In the genomic region with DNA sequence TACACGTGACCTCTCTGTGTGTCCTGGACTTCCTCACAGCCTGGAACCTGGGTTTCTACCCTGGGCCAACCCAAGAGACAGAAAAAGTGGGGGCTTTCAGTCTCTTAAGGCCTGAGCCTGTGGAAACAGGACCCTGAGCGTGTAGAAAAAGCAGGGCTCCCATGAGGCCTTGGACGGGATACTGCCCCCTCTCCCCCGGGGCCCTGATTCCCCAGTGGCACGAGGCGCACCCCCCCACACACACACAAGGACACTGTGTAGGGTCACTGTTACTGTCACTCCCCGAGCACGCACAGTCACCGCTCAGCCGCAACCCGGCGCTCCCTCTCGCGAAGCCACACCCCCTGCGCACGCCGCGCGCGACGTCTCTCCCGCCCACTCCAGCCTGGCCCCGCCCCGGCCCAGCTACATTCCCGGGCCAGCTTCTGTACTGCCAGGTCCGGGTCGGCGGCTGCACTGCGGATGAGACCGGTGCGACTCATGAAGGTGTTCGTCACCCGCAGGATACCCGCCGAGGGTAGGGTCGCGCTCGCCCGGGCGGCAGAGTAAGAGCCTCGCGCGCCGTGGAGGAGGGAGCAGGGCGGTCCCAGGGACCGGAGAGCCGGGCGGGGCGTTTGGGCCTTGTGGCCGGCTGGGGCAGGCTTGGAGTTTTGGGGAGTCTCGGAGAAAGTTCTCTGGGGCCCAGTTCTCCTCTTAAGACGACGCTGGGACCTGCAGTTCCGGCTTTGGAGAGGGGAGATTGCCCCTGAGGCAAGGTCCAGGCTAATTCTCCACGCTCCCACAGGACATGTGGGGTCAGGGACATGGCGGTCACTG, we compare ENCODE assay signal across 8 cellular contexts. TPM values are rescaled to one million over a fixed set of nuclear protein-coding genes. Genes with fewer than 3 reads are reported as not detected.
DNase-seq lines count a peak whose midpoint lies in the region; ATAC-seq and TF ChIP-seq lines count a peak whose summit lies in the region.

A gene (plus strand): TSS at position 408 of the 816 bp plus-strand sequence. CDS start 55 bp downstream, at position 463.

- H3K27ac Mint-ChIP-seq in WTC11, result peak within 1 kb of the TSS; percentile 94

- no peak for TF ChIP-seq CTCF in WTC11 (IDR thresholded peaks at IDR 0.05)
- no peak for TF ChIP-seq CTCF in cardiac fibroblast (IDR thresholded peaks at IDR 0.05; ENCODE audit: low read depth, low read length)

- H3K9me3 Mint-ChIP-seq in WTC11, result no peaks in the 10 kb centered on the region

- H3K4me1 Mint-ChIP-seq in WTC11, result peaks cover 15% of the 10 kb centered on the region

- POLR2A ChIA-PET in WTC11 (lab: Charles Lee), result interaction anchor here (1.1 kb wide), 1 partner anchor 11 kb away, joined by 3 read pairs; no protein-coding TSS in a partner anchor

- peak; percentile 62 for DNase-seq in ACHN
- DNase-seq in NCI-H2196 treated with DMSO at 0.1 percent for 48 hours (lab: John Stamatoyannopoulos, UW; ENCODE audit: unreplicated experiment), result peak; percentile 46
- peak; percentile 78 for DNase-seq in WTC11 (ENCODE audit: low spot score)
- peak; percentile 74 to 75 for DNase-seq in cardiac fibroblast (ENCODE audit: low read depth in 2 of 2)
- DNase-seq in iris pigment epithelial cell (ENCODE audit: low read depth), result peak; percentile 65
- DNase-seq in stimulated activated CD4-positive, alpha-beta T cell treated with anti-CD3 and anti-CD28 coated beads, Interleukin-12 subunit alpha, Interleukin-12 subunit beta, amount 100 ng/mL, for 48 hours (ENCODE audit: low read depth in 2 of 3, low spot score in 1 of 3), result peak; percentile 81 to 90 (median 86)

- no peaks in the 10 kb centered on the region for H3K27me3 Mint-ChIP-seq in WTC11 (ENCODE audit: low read depth)

- peaks cover 17% of the 10 kb centered on the region for H3K36me3 Mint-ChIP-seq in WTC11

- in situ Hi-C loops in ACHN (cut with HindIII; ENCODE audit: low pct_ligation_motif_present, low pct_unique_long_range_greater_than_20kb, low sequenced_read_pairs), result no loop called here

- ATAC-seq in GM18867 (IDR thresholded peaks at IDR 0.05; ENCODE audit: unreplicated experiment), result peak; percentile 95
- peak; percentile 84 for ATAC-seq in HG03097 (IDR thresholded peaks at IDR 0.05; ENCODE audit: low FRiP score, unreplicated experiment)
- peak; percentile 85 for ATAC-seq in WTC11

- peak within 1 kb of the TSS; percentile 93 for H3K4me3 Mint-ChIP-seq in WTC11

- CTCF ChIA-PET in WTC11 (lab: Charles Lee), result interaction anchor here (0.6 to 3.4 kb wide), 3 partner anchors 8 to 59 kb away, joined by 3 to 18 read pairs (median 9); no protein-coding TSS in a partner anchor

- peak within 1 kb of the TSS; percentile 71 to 76 for H3K4me3 ChIP-seq in cardiac fibroblast (replicated peaks in 1 of 2; ENCODE audit: low read depth in 2 of 2, low read length in 2 of 2)

TF ChIP-seq in WTC11, 78 proteins besides CTCF, POLR2A, EP300 and RAD21:
- TF ChIP-seq, protein P1, sequence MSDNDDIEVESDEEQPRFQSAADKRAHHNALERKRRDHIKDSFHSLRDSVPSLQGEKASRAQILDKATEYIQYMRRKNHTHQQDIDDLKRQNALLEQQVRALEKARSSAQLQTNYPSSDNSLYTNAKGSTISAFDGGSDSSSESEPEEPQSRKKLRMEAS (CRISPR knock-in tag; IDR thresholded peaks at IDR 0.05), result peak; percentile 51; the same call in 1 of the 2 replicates
- peak; percentile 52; the same call in 1 of the 2 replicates for TF ChIP-seq ZNF232 (CRISPR knock-in tag; IDR thresholded peaks at IDR 0.05)
- TF ChIP-seq, protein P2, sequence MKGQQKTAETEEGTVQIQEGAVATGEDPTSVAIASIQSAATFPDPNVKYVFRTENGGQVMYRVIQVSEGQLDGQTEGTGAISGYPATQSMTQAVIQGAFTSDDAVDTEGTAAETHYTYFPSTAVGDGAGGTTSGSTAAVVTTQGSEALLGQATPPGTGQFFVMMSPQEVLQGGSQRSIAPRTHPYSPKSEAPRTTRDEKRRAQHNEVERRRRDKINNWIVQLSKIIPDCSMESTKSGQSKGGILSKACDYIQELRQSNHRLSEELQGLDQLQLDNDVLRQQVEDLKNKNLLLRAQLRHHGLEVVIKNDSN (CRISPR knock-in tag; IDR thresholded peaks at IDR 0.05), result peak; percentile 63; the same call in 1 of the 2 replicates
- TF ChIP-seq, protein P3, sequence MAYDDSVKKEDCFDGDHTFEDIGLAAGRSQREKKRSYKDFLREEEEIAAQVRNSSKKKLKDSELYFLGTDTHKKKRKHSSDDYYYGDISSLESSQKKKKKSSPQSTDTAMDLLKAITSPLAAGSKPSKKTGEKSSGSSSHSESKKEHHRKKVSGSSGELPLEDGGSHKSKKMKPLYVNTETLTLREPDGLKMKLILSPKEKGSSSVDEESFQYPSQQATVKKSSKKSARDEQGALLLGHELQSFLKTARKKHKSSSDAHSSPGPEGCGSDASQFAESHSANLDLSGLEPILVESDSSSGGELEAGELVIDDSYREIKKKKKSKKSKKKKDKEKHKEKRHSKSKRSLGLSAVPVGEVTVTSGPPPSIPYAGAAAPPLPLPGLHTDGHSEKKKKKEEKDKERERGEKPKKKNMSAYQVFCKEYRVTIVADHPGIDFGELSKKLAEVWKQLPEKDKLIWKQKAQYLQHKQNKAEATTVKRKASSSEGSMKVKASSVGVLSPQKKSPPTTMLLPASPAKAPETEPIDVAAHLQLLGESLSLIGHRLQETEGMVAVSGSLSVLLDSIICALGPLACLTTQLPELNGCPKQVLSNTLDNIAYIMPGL (CRISPR knock-in tag; IDR thresholded peaks at IDR 0.05), result peak; percentile 75
- no peak for TF ChIP-seq NR1H2 (CRISPR knock-in tag; IDR thresholded peaks at IDR 0.05)
- TF ChIP-seq ZNF263 (CRISPR knock-in tag; IDR thresholded peaks at IDR 0.05; ENCODE audit: low read depth), result no peak
- peak; percentile 95 for TF ChIP-seq SP1 (CRISPR knock-in tag; conservative IDR thresholded peaks at IDR 0.05)
- TF ChIP-seq ZNF219 (CRISPR knock-in tag; IDR thresholded peaks at IDR 0.05; ENCODE audit: borderline replicate concordance), result no peak
- TF ChIP-seq TEAD1 (CRISPR knock-in tag; IDR thresholded peaks at IDR 0.05), result no peak
- TF ChIP-seq ELF4 (CRISPR knock-in tag; IDR thresholded peaks at IDR 0.05; ENCODE audit: low read depth), result no peak; the same call in 1 of the 2 replicates
- TF ChIP-seq, protein P4, sequence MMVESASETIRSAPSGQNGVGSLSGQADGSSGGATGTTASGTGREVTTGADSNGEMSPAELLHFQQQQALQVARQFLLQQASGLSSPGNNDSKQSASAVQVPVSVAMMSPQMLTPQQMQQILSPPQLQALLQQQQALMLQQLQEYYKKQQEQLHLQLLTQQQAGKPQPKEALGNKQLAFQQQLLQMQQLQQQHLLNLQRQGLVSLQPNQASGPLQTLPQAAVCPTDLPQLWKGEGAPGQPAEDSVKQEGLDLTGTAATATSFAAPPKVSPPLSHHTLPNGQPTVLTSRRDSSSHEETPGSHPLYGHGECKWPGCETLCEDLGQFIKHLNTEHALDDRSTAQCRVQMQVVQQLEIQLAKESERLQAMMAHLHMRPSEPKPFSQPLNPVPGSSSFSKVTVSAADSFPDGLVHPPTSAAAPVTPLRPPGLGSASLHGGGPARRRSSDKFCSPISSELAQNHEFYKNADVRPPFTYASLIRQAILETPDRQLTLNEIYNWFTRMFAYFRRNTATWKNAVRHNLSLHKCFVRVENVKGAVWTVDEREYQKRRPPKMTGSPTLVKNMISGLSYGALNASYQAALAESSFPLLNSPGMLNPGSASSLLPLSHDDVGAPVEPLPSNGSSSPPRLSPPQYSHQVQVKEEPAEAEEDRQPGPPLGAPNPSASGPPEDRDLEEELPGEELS (CRISPR knock-in tag; IDR thresholded peaks at IDR 0.05), result peak; percentile 32; the same call in 1 of the 2 replicates
- TF ChIP-seq, protein P5, sequence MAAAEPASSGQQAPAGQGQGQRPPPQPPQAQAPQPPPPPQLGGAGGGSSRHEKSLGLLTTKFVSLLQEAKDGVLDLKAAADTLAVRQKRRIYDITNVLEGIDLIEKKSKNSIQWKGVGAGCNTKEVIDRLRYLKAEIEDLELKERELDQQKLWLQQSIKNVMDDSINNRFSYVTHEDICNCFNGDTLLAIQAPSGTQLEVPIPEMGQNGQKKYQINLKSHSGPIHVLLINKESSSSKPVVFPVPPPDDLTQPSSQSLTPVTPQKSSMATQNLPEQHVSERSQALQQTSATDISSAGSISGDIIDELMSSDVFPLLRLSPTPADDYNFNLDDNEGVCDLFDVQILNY (CRISPR knock-in tag; IDR thresholded peaks at IDR 0.05), result peak; percentile 71; the same call in 1 of the 2 replicates
- TF ChIP-seq HMGA2 (CRISPR knock-in tag; IDR thresholded peaks at IDR 0.05), result no peak
- TF ChIP-seq SMAD3 (CRISPR knock-in tag; IDR thresholded peaks at IDR 0.05; ENCODE audit: borderline replicate concordance), result peak; percentile 58; the same call in 1 of the 2 replicates
- TF ChIP-seq ZNF317 (CRISPR knock-in tag; IDR thresholded peaks at IDR 0.05; ENCODE audit: borderline replicate concordance, low read depth), result 0 out of 2 replicates have a peak, but pooled peaks have one; percentile 16
- peak; percentile 67; the same call in 1 of the 2 replicates for TF ChIP-seq KAT7 (CRISPR knock-in tag; IDR thresholded peaks at IDR 0.05; ENCODE audit: borderline replicate concordance)
- TF ChIP-seq GABPB1 (CRISPR knock-in tag; IDR thresholded peaks at IDR 0.05), result 0 out of 2 replicates have a peak, but pooled peaks have one; percentile 34
- TF ChIP-seq IRF2 (CRISPR knock-in tag; IDR thresholded peaks at IDR 0.05; ENCODE audit: borderline replicate concordance, low read depth), result no peak

RNA-seq across cellular contexts. Expression of the gene that starts here (rescaled TPM):
- total RNA-seq in WTC11 (2021), result 80.7 to 103 TPM (median 102 TPM) in 3 replicates

Comparison
In these comparisons a context has a peak if more than half of its experiments do, and no peak if none do; other contexts are left out.
1. Peak in every context shown above with its lines: DNase-seq, ATAC-seq and H3K4me3 ChIP-seq.